ENCODE assay signal across 27 cellular contexts in genomic region chr21:31257265-31257664, GRCh38.
"Had no signal": no experiment of that assay in that cellular context is flagged by ENCODE, and none has a peak within 500 bp of the region (broad histone marks: within the 10 kb centered on the region; RNA-seq: fewer than 3 reads in every experiment).

No MANE protein-coding gene starts in this region.

- H3K4me1 Mint-ChIP-seq: activated naive CD8-positive, alpha-beta T cell treated with anti-CD3 and anti-CD28 coated beads, Interleukin-2, amount 50 U/mL, for 24 hours had no signal

- ATAC-seq: activated CD4-positive, CD25-positive, alpha-beta regulatory T cell treated with anti-CD3 and anti-CD28 coated beads, Interleukin-2, amount 50 U/mL, for 24 hours; activated CD8-positive, alpha-beta T cell treated with anti-CD3 and anti-CD28 coated beads, Interleukin-2, amount 10 ng/mL, durations not matched to agents 7 days and 5 days; activated naive CD4-positive, alpha-beta T cell treated with anti-CD3 and anti-CD28 coated beads, Interleukin-2, amount 50 U/mL, for 72 hours; activated naive CD8-positive, alpha-beta T cell treated with anti-CD3 and anti-CD28 coated beads, Interleukin-2, amount 50 U/mL, for 24 hours; K562; SK-N-SH treated with all-trans-retinoic acid at 6 μM for 48 hours had no signal

- DNase-seq: activated CD4-positive, alpha-beta T cell treated with anti-CD3 and anti-CD28 coated beads for 4 hours; activated CD4-positive, alpha-beta T cell treated with anti-CD3 and anti-CD28 coated beads, Interleukin-2, amount 50 U/mL, for 4 hours; activated CD8-positive, alpha-beta memory T cell treated with anti-CD3 and anti-CD28 coated beads, Interleukin-2, amount 50 U/mL, for 48 hours; activated CD8-positive, alpha-beta T cell treated with anti-CD3 and anti-CD28 coated beads, Interleukin-2, amount 10 ng/mL, durations not matched to agents 7 days and 5 days; activated naive CD8-positive, alpha-beta T cell treated with anti-CD3 and anti-CD28 coated beads, Interleukin-2, amount 50 U/mL, for 24 hours; activated T-cell treated with anti-CD3 and anti-CD28 coated beads, Interleukin-2, amount 50 U/mL, for 1 hour; amniotic stem cell; brain microvascular endothelial cell; Karpas-422; MM.1S; NCI-H1105; NCI-H1436; NCI-H1694 treated with DMSO at 0.1 percent for 48 hours; NCI-H510A treated with DMSO at 0.1 percent for 48 hours; NCI-H69; NK-92 treated with Interleukin-12 subunit alpha and Interleukin-12 subunit beta, amount 100 ng/mL, for 24 hours; Peyer's patch; Right ventricle myocardium superior; SW 1271 had no signal

- H3K36me3 ChIP-seq: brain microvascular endothelial cell, cardiac muscle cell, Peyer's patch, SJSA1 had no signal

- H3K27ac ChIP-seq: brain microvascular endothelial cell, cardiac muscle cell, Peyer's patch, RWPE1, SJSA1 had no signal

- H3K27ac Mint-ChIP-seq: activated CD8-positive, alpha-beta T cell treated with anti-CD3 and anti-CD28 coated beads, Interleukin-2, amount 10 ng/mL, durations not matched to agents 7 days and 5 days; activated naive CD8-positive, alpha-beta T cell treated with anti-CD3 and anti-CD28 coated beads, Interleukin-2, amount 50 U/mL, for 24 hours; T-helper 1 cell treated with Interleukin-12 subunit alpha and Interleukin-12 subunit beta and Interleukin-4 antibody, amounts not matched to agents 30 μg/mL and 1 μg/mL, for 36 hours had no signal

- H3K4me3 Mint-ChIP-seq: activated CD8-positive, alpha-beta T cell treated with anti-CD3 and anti-CD28 coated beads, Interleukin-2, amount 10 ng/mL, durations not matched to agents 7 days and 5 days; activated naive CD8-positive, alpha-beta T cell treated with anti-CD3 and anti-CD28 coated beads, Interleukin-2, amount 50 U/mL, for 24 hours; T-helper 1 cell treated with Interleukin-12 subunit alpha and Interleukin-12 subunit beta and Interleukin-4 antibody, amounts not matched to agents 30 μg/mL and 1 μg/mL, for 36 hours had no signal

- H3K9me3 Mint-ChIP-seq: activated naive CD4-positive, alpha-beta T cell treated with anti-CD3 and anti-CD28 coated beads, Interleukin-2, amount 50 U/mL, for 72 hours; activated naive CD8-positive, alpha-beta T cell treated with anti-CD3 and anti-CD28 coated beads, Interleukin-2, amount 50 U/mL, for 24 hours; T-helper 1 cell treated with Interleukin-12 subunit alpha and Interleukin-12 subunit beta and Interleukin-4 antibody, amounts not matched to agents 30 μg/mL and 1 μg/mL, for 36 hours had no signal

- H3K27me3 ChIP-seq: brain microvascular endothelial cell, cardiac muscle cell, Peyer's patch, SJSA1 had no signal

- H3K4me1 ChIP-seq: Peyer's patch had no signal

- H3K9me3 ChIP-seq: Peyer's patch, SJSA1 had no signal

- H3K27me3 Mint-ChIP-seq: activated naive CD8-positive, alpha-beta T cell treated with anti-CD3 and anti-CD28 coated beads, Interleukin-2, amount 50 U/mL, for 24 hours had no signal

- H3K36me3 Mint-ChIP-seq: activated naive CD4-positive, alpha-beta T cell treated with anti-CD3 and anti-CD28 coated beads, Interleukin-2, amount 50 U/mL, for 72 hours had no signal

- H3K4me3 ChIP-seq: cardiac muscle cell, K562, Peyer's patch, SJSA1 had no signal
